In genomic region chr16:2481676-2482075, GRCh38 we compare ENCODE assay signal across 36 cellular contexts. TPM values are rescaled to one million over a fixed set of nuclear protein-coding genes. Genes with fewer than 3 reads are reported as not detected.
DNase-seq lines count a peak whose midpoint lies in the region; ATAC-seq, FAIRE-seq and TF ChIP-seq lines count a peak whose summit lies in the region.
"Had no signal": no experiment of that assay in that cellular context is flagged by ENCODE, and none has a peak within 500 bp of the region (broad histone marks: within the 10 kb centered on the region; RNA-seq: fewer than 3 reads in every experiment).

No MANE protein-coding gene starts in this region.

- no peak for DNase-seq in GM23248
- DNase-seq in WTC11 (ENCODE audit: low spot score) = no peak
- DNase-seq in kidney = peak; percentile 80
- DNase-seq in renal cortical epithelial cell (ENCODE audit: low read depth) = peak; percentile 75
- DNase-seq in SIG-M5 treated with dmso at 0.1 percent for 504 hours (lab: John Stamatoyannopoulos, UW; ENCODE audit: unreplicated experiment) = no peak
- DNase-seq in retina = no peak
- no peak for DNase-seq in MG63
- DNase-seq: activated CD4-positive, alpha-beta memory T cell treated with anti-CD3 and anti-CD28 coated beads, Interleukin-2, amount 10 ng/mL, durations not matched to agents 7 days and 5 days; activated CD4-positive, alpha-beta T cell treated with anti-CD3 and anti-CD28 coated beads for 1 hour; amygdala; caudate nucleus; CD4-positive, CD25-positive, alpha-beta regulatory T cell; dermis blood vessel endothelial cell; hypothalamus; immature natural killer cell; midbrain; natural killer cell; NCI-H1048; NCI-H187 treated with DMSO at 0.1 percent for 48 hours; NCI-H526; ovary; right lobe of liver; stimulated activated CD4-positive, alpha-beta T cell treated with anti-CD3 and anti-CD28 coated beads, Interleukin-12 subunit alpha, Interleukin-12 subunit beta, amount 100 ng/mL, for 4 hours; stimulated activated CD4-positive, alpha-beta T cell treated with anti-CD3 and anti-CD28 coated beads, Interleukin-4, amount 100 ng/mL, for 4 hours; stimulated activated naive B cell treated with anti-CD40 and anti-IgM and Interleukin-4, amounts not matched to agents 10 μg/mL and 1 μg/mL and 100 μg/mL, for 72 hours had no signal

- H3K4me1 ChIP-seq in GM23248 (ENCODE audit: insufficient read depth) = peaks cover 18% of the 10 kb centered on the region
- H3K4me1 ChIP-seq in kidney (ENCODE audit: control insufficient read depth in 1 of 2, insufficient read depth in 1 of 2, low read depth in 1 of 2, low read length in 2 of 2) = peaks cover 20 to 58% of the 10 kb centered on the region in 2 donors

- H4K20me1 ChIP-seq in GM23248 (ENCODE audit: insufficient read depth) = no peaks in the 10 kb centered on the region

- in situ Hi-C loops in GM23248 (cut with MboI) = no loop called here

- H2AFZ ChIP-seq in GM23248 = no peak overlapping the region

- no peak overlapping the region for H3K4me3 ChIP-seq in GM23248
- no peak overlapping the region for H3K4me3 ChIP-seq in kidney (ENCODE audit: low read length in 2 of 2)
- no peak overlapping the region for H3K4me3 ChIP-seq in MG63
- H3K4me3 ChIP-seq: gastroesophageal sphincter, ovary, right lobe of liver had no signal

- no peak for TF ChIP-seq CTCF in WTC11 (IDR thresholded peaks at IDR 0.05)
- TF ChIP-seq CTCF in kidney (IDR thresholded peaks at IDR 0.05; ENCODE audit: borderline replicate concordance, extremely low read depth, insufficient read depth) = no peak

- no peaks in the 10 kb centered on the region for H3K9me3 Mint-ChIP-seq in WTC11
- H3K9me3 Mint-ChIP-seq: activated CD4-positive, alpha-beta memory T cell treated with anti-CD3 and anti-CD28 coated beads, Interleukin-2, amount 10 ng/mL, durations not matched to agents 7 days and 5 days; activated naive CD4-positive, alpha-beta T cell treated with anti-CD3 and anti-CD28 coated beads, Interleukin-2, amount 50 U/mL, for 24 hours; activated T-helper 2 cell treated with anti-CD3 and anti-CD28 coated beads, Interferon-gamma antibody, Interleukin-2, Interleukin-4, amounts not matched to agents 10 μg/mL and 5 μg/mL and 100 μg/mL, durations not matched to agents 14 hours and 24 hours and 36 hours; CD4-positive, CD25-positive, alpha-beta regulatory T cell; IgD-negative memory B cell; immature natural killer cell; natural killer cell; stimulated activated naive B cell treated with anti-CD40 and anti-IgM and Interleukin-4, amounts not matched to agents 10 μg/mL and 1 μg/mL and 100 μg/mL, for 72 hours; T-helper 1 cell treated with Interleukin-12 subunit alpha and Interleukin-12 subunit beta and Interleukin-4 antibody, amounts not matched to agents 30 μg/mL and 1 μg/mL, for 36 hours had no signal

- no peaks in the 10 kb centered on the region for H3K36me3 Mint-ChIP-seq in WTC11
- H3K36me3 Mint-ChIP-seq: activated naive CD4-positive, alpha-beta T cell treated with anti-CD3 and anti-CD28 coated beads, Interleukin-2, amount 50 U/mL, for 24 hours; IgD-negative memory B cell; immature natural killer cell; natural killer cell had no signal

- no peaks in the 10 kb centered on the region for H3K36me3 ChIP-seq in GM23248 (ENCODE audit: low read depth)
- H3K36me3 ChIP-seq in kidney (ENCODE audit: control insufficient read depth in 1 of 2, insufficient read depth in 2 of 2, low read length in 2 of 2) = no peaks in the 10 kb centered on the region
- H3K36me3 ChIP-seq in MG63 = no peaks in the 10 kb centered on the region
- H3K36me3 ChIP-seq: ovary, right lobe of liver had no signal

- no peak overlapping the region for H3K4me2 ChIP-seq in GM23248 (ENCODE audit: unreplicated experiment)

- H3K9me3 ChIP-seq in GM23248 (ENCODE audit: low read depth) (no peaks in the 10 kb centered on the region), kidney (ENCODE audit: control insufficient read depth in 1 of 2, low read length in 2 of 2) (no peaks in the 10 kb centered on the region), MG63 (no peaks in the 10 kb centered on the region)
- H3K9me3 ChIP-seq: gastroesophageal sphincter, ovary, right lobe of liver had no signal

- H3F3A ChIP-seq in GM23248 (ENCODE audit: insufficient read depth) = peaks cover 10% of the 10 kb centered on the region; the same call in 1 of the 2 replicates

- H3K27ac ChIP-seq in GM23248 (no peak overlapping the region), kidney (ENCODE audit: low read depth in 2 of 2, low read length in 2 of 2) (peak overlapping the region; percentile 75 to 78)
- H3K27ac ChIP-seq: ovary, right lobe of liver had no signal

- FAIRE-seq in kidney (lab: Jason Lieb, UNC) = no peak
- FAIRE-seq: D721Med, endometrium, H54 had no signal

- peaks cover 7% of the 10 kb centered on the region for H3K27me3 Mint-ChIP-seq in WTC11 (ENCODE audit: low read depth)
- H3K27me3 Mint-ChIP-seq: activated CD4-positive, alpha-beta memory T cell treated with anti-CD3 and anti-CD28 coated beads, Interleukin-2, amount 10 ng/mL, durations not matched to agents 7 days and 5 days; activated naive CD4-positive, alpha-beta T cell treated with anti-CD3 and anti-CD28 coated beads, Interleukin-2, amount 50 U/mL, for 24 hours; IgD-negative memory B cell; stimulated activated naive B cell treated with anti-CD40 and anti-IgM and Interleukin-4, amounts not matched to agents 10 μg/mL and 1 μg/mL and 100 μg/mL, for 72 hours had no signal

- peak overlapping the region; percentile 89 for H3K27ac Mint-ChIP-seq in WTC11
- H3K27ac Mint-ChIP-seq: activated CD4-positive, alpha-beta memory T cell treated with anti-CD3 and anti-CD28 coated beads, Interleukin-2, amount 10 ng/mL, durations not matched to agents 7 days and 5 days; activated naive CD4-positive, alpha-beta T cell treated with anti-CD3 and anti-CD28 coated beads, Interleukin-2, amount 50 U/mL, for 24 hours; activated T-helper 2 cell treated with anti-CD3 and anti-CD28 coated beads, Interferon-gamma antibody, Interleukin-2, Interleukin-4, amounts not matched to agents 10 μg/mL and 5 μg/mL and 100 μg/mL, durations not matched to agents 14 hours and 24 hours and 36 hours; CD4-positive, CD25-positive, alpha-beta regulatory T cell; IgD-negative memory B cell; natural killer cell; stimulated activated naive B cell treated with anti-CD40 and anti-IgM and Interleukin-4, amounts not matched to agents 10 μg/mL and 1 μg/mL and 100 μg/mL, for 72 hours; T-helper 1 cell treated with Interleukin-12 subunit alpha and Interleukin-12 subunit beta and Interleukin-4 antibody, amounts not matched to agents 30 μg/mL and 1 μg/mL, for 36 hours had no signal

- CTCF ChIA-PET in WTC11 (lab: Charles Lee) = interaction anchor here (0.7 to 2.1 kb wide), 2 partner anchors 20 kb away, joined by 3 to 8 read pairs; no protein-coding TSS in a partner anchor

- WGBS in GM23248 (ENCODE audit: low coverage in 1 of 2, low lambda C conversion rate in 2 of 2, missing lambda C conversion rate in 2 of 2), 2 experiments = 69 to 80% methylated on average over 7 of the region's 7 CpGs

- H3K4me1 Mint-ChIP-seq in WTC11 = no peaks in the 10 kb centered on the region

- ATAC-seq in WTC11 = no peak
- ATAC-seq: gastroesophageal sphincter; left lobe of liver; natural killer cell; Panc1; right lobe of liver; stimulated activated naive B cell treated with anti-CD40 and anti-IgM and Interleukin-4, amounts not matched to agents 10 μg/mL and 1 μg/mL and 100 μg/mL, for 72 hours had no signal

- H3K9me2 ChIP-seq in GM23248 (ENCODE audit: insufficient read depth) = no peaks in the 10 kb centered on the region

- H3K27me3 ChIP-seq in GM23248 (replicated peaks; ENCODE audit: insufficient read depth) (no peaks in the 10 kb centered on the region), MG63 (no peaks in the 10 kb centered on the region)
- H3K27me3 ChIP-seq: gastroesophageal sphincter, ovary, right lobe of liver had no signal

- intact Hi-C loops in kidney (cut with DNase I) = no loop called here

- POLR2A ChIA-PET in WTC11 (lab: Charles Lee) = no interaction called here

- peaks cover 61% of the 10 kb centered on the region for H3K79me2 ChIP-seq in GM23248 (ENCODE audit: insufficient read depth)

- H3K4me3 Mint-ChIP-seq in WTC11 = no peak overlapping the region
- H3K4me3 Mint-ChIP-seq: activated CD4-positive, alpha-beta memory T cell treated with anti-CD3 and anti-CD28 coated beads, Interleukin-2, amount 10 ng/mL, durations not matched to agents 7 days and 5 days; activated naive CD4-positive, alpha-beta T cell treated with anti-CD3 and anti-CD28 coated beads, Interleukin-2, amount 50 U/mL, for 24 hours; IgD-negative memory B cell; immature natural killer cell; natural killer cell; stimulated activated naive B cell treated with anti-CD40 and anti-IgM and Interleukin-4, amounts not matched to agents 10 μg/mL and 1 μg/mL and 100 μg/mL, for 72 hours; T-helper 1 cell treated with Interleukin-12 subunit alpha and Interleukin-12 subunit beta and Interleukin-4 antibody, amounts not matched to agents 30 μg/mL and 1 μg/mL, for 36 hours had no signal

- H3K9ac ChIP-seq in GM23248 (peak overlapping the region; percentile 86; the same call in 1 of the 2 replicates), kidney (ENCODE audit: low read length in 2 of 2) (no peak overlapping the region)

RNA-seq across cellular contexts. Expression of gene TBC1D24, which starts 6.7 kb away (rescaled TPM):
- 17.8 and 18.7 TPM in 2 replicates for total RNA-seq in GM23248 (2014; rRNA removed; shearing (Covaris generic))
- polyA plus RNA-seq in GM23248 (2016; fragmentation: Nextera tagmentation; extraction: Ambion mirVana) = 9.3 and 10.1 TPM in 2 replicates
- total RNA-seq in WTC11 (2021) = 17.3 to 21.0 TPM (median 17.8 TPM) in 3 replicates
- 25.7 TPM for total RNA-seq in kidney
- polyA plus RNA-seq in kidney (ENCODE audit: insufficient read depth, low read depth, low replicate concordance) = 23.9 TPM
- 6.3 and 18.3 TPM in 2 replicates for total RNA-seq in renal cortical epithelial cell
- total RNA-seq in MG63 (2014; rRNA removed; shearing (Covaris generic); ENCODE audit: low replicate concordance) = 12.9 and 14.8 TPM in 2 replicates

RNA-seq across cellular contexts. Expression of gene NTN3, which starts 10.6 kb away (rescaled TPM):
- total RNA-seq in GM23248 (2014; rRNA removed; shearing (Covaris generic)) = 1.8 TPM in 1 of 2 replicates, not detected in the other
- polyA plus RNA-seq in GM23248 (2016; fragmentation: Nextera tagmentation; extraction: Ambion mirVana) (not detected in 2 replicates), kidney (ENCODE audit: insufficient read depth, low read depth, low replicate concordance) (not detected)
- total RNA-seq in WTC11 (2021) (0.82 to 0.92 TPM (median 0.89 TPM) in 3 replicates), kidney (0.28 TPM), renal cortical epithelial cell (1.2 TPM in 1 of 2 replicates, not detected in the other)
- not detected in 2 replicates for total RNA-seq in MG63 (2014; rRNA removed; shearing (Covaris generic); ENCODE audit: low replicate concordance)
- total RNA-seq: activated CD4-positive, alpha-beta memory T cell treated with anti-CD3 and anti-CD28 coated beads, Interleukin-2, amount 10 ng/mL, durations not matched to agents 7 days and 5 days; activated T-helper 2 cell treated with anti-CD3 and anti-CD28 coated beads, Interferon-gamma antibody, Interleukin-2, Interleukin-4, amounts not matched to agents 10 μg/mL and 5 μg/mL and 100 μg/mL, durations not matched to agents 14 hours and 24 hours and 36 hours; CD4-positive, CD25-positive, alpha-beta regulatory T cell; dermis blood vessel endothelial cell; gastroesophageal sphincter; natural killer cell; SK-MEL-5 had no signal
- polyA plus RNA-seq: CD4-positive, CD25-positive, alpha-beta regulatory T cell; IgD-negative memory B cell; immature natural killer cell had no signal

RNA-seq across cellular contexts. Expression of gene TEDC2, which starts 21.8 kb away (rescaled TPM):
- total RNA-seq in GM23248 (2014; rRNA removed; shearing (Covaris generic)) = 6.8 and 8.3 TPM in 2 replicates
- 4.2 and 4.8 TPM in 2 replicates for polyA plus RNA-seq in GM23248 (2016; fragmentation: Nextera tagmentation; extraction: Ambion mirVana)
- total RNA-seq in WTC11 (2021) = 51.7 to 61.6 TPM (median 51.9 TPM) in 3 replicates
- total RNA-seq in kidney = 1.4 TPM
- 1.7 TPM for polyA plus RNA-seq in kidney (ENCODE audit: insufficient read depth, low read depth, low replicate concordance)
- 2.3 and 6.3 TPM in 2 replicates for total RNA-seq in renal cortical epithelial cell
- total RNA-seq in MG63 (2014; rRNA removed; shearing (Covaris generic); ENCODE audit: low replicate concordance) = 32.3 and 38.6 TPM in 2 replicates
- total RNA-seq: CD4-positive, CD25-positive, alpha-beta regulatory T cell had no signal

RNA-seq across cellular contexts. Expression of gene ATP6V0C, which starts 32.1 kb away (rescaled TPM):
- 43.2 and 44.9 TPM in 2 replicates for total RNA-seq in GM23248 (2014; rRNA removed; shearing (Covaris generic))
- polyA plus RNA-seq in GM23248 (2016; fragmentation: Nextera tagmentation; extraction: Ambion mirVana) (186 and 197 TPM in 2 replicates), kidney (ENCODE audit: insufficient read depth, low read depth, low replicate concordance) (520 TPM)
- total RNA-seq in WTC11 (2021) (193 to 212 TPM (median 193 TPM) in 3 replicates), kidney (303 TPM), renal cortical epithelial cell (10.9 and 36.3 TPM in 2 replicates)
- total RNA-seq in MG63 (2014; rRNA removed; shearing (Covaris generic); ENCODE audit: low replicate concordance) = 15.0 and 19.4 TPM in 2 replicates

RNA-seq across cellular contexts. Expression of gene AMDHD2, which starts 38.5 kb away (rescaled TPM):
- 31.9 and 32.8 TPM in 2 replicates for total RNA-seq in GM23248 (2014; rRNA removed; shearing (Covaris generic))
- polyA plus RNA-seq in GM23248 (2016; fragmentation: Nextera tagmentation; extraction: Ambion mirVana) (15.2 and 16.1 TPM in 2 replicates), kidney (ENCODE audit: insufficient read depth, low read depth, low replicate concordance) (51.8 TPM)
- total RNA-seq in WTC11 (2021) (60.1 to 70.9 TPM (median 60.3 TPM) in 3 replicates), kidney (52.1 TPM), renal cortical epithelial cell (24.4 and 31.4 TPM in 2 replicates)
- 15.8 and 25.9 TPM in 2 replicates for total RNA-seq in MG63 (2014; rRNA removed; shearing (Covaris generic); ENCODE audit: low replicate concordance)

Comparison
In these comparisons a context has a peak if more than half of its experiments do, and no peak if none do; other contexts are left out.
1. DNase-seq: peak in kidney (single experiment) and renal cortical epithelial cell (single experiment); none in GM23248 (single experiment), WTC11 (single experiment), SIG-M5 treated with dmso at 0.1 percent for 504 hours (single experiment), retina (single experiment) and MG63 (single experiment).